In genomic region chr12:101655400-101655799, GRCh38 we compare ENCODE assay signal across 27 cellular contexts.
"Had no signal": no experiment of that assay in that cellular context is flagged by ENCODE, and none has a peak within 500 bp of the region (broad histone marks: within the 10 kb centered on the region; RNA-seq: fewer than 3 reads in every experiment).

No MANE protein-coding gene starts in this region.

- H3K27me3 Mint-ChIP-seq: progenitor cell of endocrine pancreas; stimulated activated naive CD8-positive, alpha-beta T cell treated with anti-CD3 and anti-CD28 coated beads, Interleukin-15, amount 100 ng/mL, for 72 hours had no signal

- H3K36me3 Mint-ChIP-seq: mesothelial cell of epicardium; naive thymus-derived CD4-positive, alpha-beta T cell; neural progenitor cell had no signal

- H3K4me1 Mint-ChIP-seq: mesothelial cell of epicardium; naive thymus-derived CD4-positive, alpha-beta T cell; nephron; stimulated activated naive CD8-positive, alpha-beta T cell treated with anti-CD3 and anti-CD28 coated beads, Interleukin-15, amount 100 ng/mL, for 72 hours had no signal

- H3K9me3 Mint-ChIP-seq: mesothelial cell of epicardium; naive thymus-derived CD4-positive, alpha-beta T cell; nephron; neural progenitor cell had no signal

- H3K4me3 ChIP-seq: dorsolateral prefrontal cortex, gastroesophageal sphincter, heart right ventricle, left lung, neural progenitor cell, right lobe of liver, smooth muscle cell, suprapubic skin, vagina had no signal

- DNase-seq: dorsolateral prefrontal cortex; effector CD4-positive, alpha-beta T cell; foreskin fibroblast; glutamatergic neuron; heart right ventricle; hippocampal formation; left cardiac atrium; left lung; mesenchymal stem cell; naive thymus-derived CD4-positive, alpha-beta T cell; right lobe of liver; stimulated activated CD4-positive, alpha-beta T cell treated with anti-CD3 and anti-CD28 coated beads, Interleukin-12 subunit alpha, Interleukin-12 subunit beta, amount 100 ng/mL, for 4 hours; stimulated activated CD4-positive, alpha-beta T cell treated with anti-CD3 and anti-CD28 coated beads, Interleukin-1b, Interleukin-23, amount 100 ng/mL, for 48 hours; stimulated activated CD4-positive, alpha-beta T cell treated with anti-CD3 and anti-CD28 coated beads, Interleukin-4, amount 100 ng/mL, for 1 hour; stimulated activated CD8-positive, alpha-beta memory T cell treated with anti-CD3 and anti-CD28 coated beads, Interleukin-4, amount 100 ng/mL, for 48 hours; stimulated activated naive CD4-positive, alpha-beta T cell; stimulated activated naive CD8-positive, alpha-beta T cell treated with anti-CD3 and anti-CD28 coated beads, Interleukin-15, amount 100 ng/mL, for 72 hours; trophoblast cell had no signal

- H3K27me3 ChIP-seq: gastroesophageal sphincter, left lung, neural progenitor cell, right lobe of liver, suprapubic skin, vagina had no signal

- H3K27ac ChIP-seq: dorsolateral prefrontal cortex, gastroesophageal sphincter, heart right ventricle, left lung, neural progenitor cell, parathyroid adenoma, right lobe of liver, suprapubic skin, vagina had no signal

- H3K9me3 ChIP-seq: gastroesophageal sphincter, heart right ventricle, left lung, right lobe of liver, suprapubic skin, vagina had no signal

- H3K27ac Mint-ChIP-seq: mesothelial cell of epicardium; naive thymus-derived CD4-positive, alpha-beta T cell; nephron; neural progenitor cell; progenitor cell of endocrine pancreas; stimulated activated naive CD8-positive, alpha-beta T cell treated with anti-CD3 and anti-CD28 coated beads, Interleukin-15, amount 100 ng/mL, for 72 hours had no signal

- H3K36me3 ChIP-seq: gastroesophageal sphincter, heart right ventricle, left lung, neural progenitor cell, right lobe of liver, suprapubic skin, vagina had no signal

- H3K4me3 Mint-ChIP-seq: mesothelial cell of epicardium; naive thymus-derived CD4-positive, alpha-beta T cell; nephron; neural progenitor cell; stimulated activated naive CD8-positive, alpha-beta T cell treated with anti-CD3 and anti-CD28 coated beads, Interleukin-15, amount 100 ng/mL, for 72 hours had no signal

- H3K4me1 ChIP-seq: gastroesophageal sphincter, heart right ventricle, left lung, neural progenitor cell, parathyroid adenoma, right lobe of liver, suprapubic skin, vagina had no signal

- ATAC-seq: gastroesophageal sphincter; heart right ventricle; left cardiac atrium; left lung; naive thymus-derived CD4-positive, alpha-beta T cell; right lobe of liver; stimulated activated naive CD8-positive, alpha-beta T cell treated with anti-CD3 and anti-CD28 coated beads, Interleukin-15, amount 100 ng/mL, for 72 hours had no signal
